8 cellular contexts compared by ENCODE assay signal in genomic region chr12:48903982-48904411, GRCh38. TPM values are rescaled to one million over a fixed set of nuclear protein-coding genes. Genes with fewer than 3 reads are reported as not detected.
A peak's percentile ranks its signal among the peaks of the same experiment; 100 is the strongest.
DNase-seq lines count a peak whose midpoint lies in the region; ATAC-seq and TF ChIP-seq lines count a peak whose summit lies in the region.

No MANE protein-coding gene starts in this region.

- ATAC-seq in HG03039 (IDR thresholded peaks at IDR 0.05; ENCODE audit: unreplicated experiment) = peak; percentile 65
- peak; percentile 90 to 92 for ATAC-seq in lower lobe of right lung
- ATAC-seq in HG02852 (IDR thresholded peaks at IDR 0.05; ENCODE audit: unreplicated experiment) = no peak

- intact Hi-C loops in lower lobe of right lung (cut with DNase I) = no loop called here

- TF ChIP-seq CTCF in GM12864 (IDR thresholded peaks at IDR 0.05; ENCODE audit: low read depth, low read length, missing control alignments) (peak; percentile 68), lower lobe of right lung (IDR thresholded peaks at IDR 0.05) (peak; percentile 64)

- DNase-seq in GM12864 (ENCODE audit: low read depth) (peak; percentile 42), NCI-H2227 treated with DMSO at 0.1 percent for 48 hours (lab: John Stamatoyannopoulos, UW) (peak; percentile 3), dermis microvascular lymphatic vessel endothelial cell (ENCODE audit: low read depth in 2 of 2) (peak; percentile 71 to 85), lower lobe of right lung (peak; percentile 76)
- peak; percentile 81 to 88 for DNase-seq in activated CD4-positive, alpha-beta T cell treated with anti-CD3 and anti-CD28 coated beads, Interleukin-2, amount 50 U/mL, for 4 hours
- DNase-seq in stimulated activated CD4-positive, alpha-beta T cell treated with anti-CD3 and anti-CD28 coated beads, TNF-alpha, amount 100 ng/mL, for 1 hour (ENCODE audit: low read depth in 3 of 3, low spot score in 1 of 3) = peak; percentile 57 to 72 (median 62)

- peak overlapping the region; percentile 11 for H3K27ac ChIP-seq in lower lobe of right lung

- no peaks in the 10 kb centered on the region for H3K9me3 ChIP-seq in lower lobe of right lung

- H3K4me3 ChIP-seq in GM12864 (ENCODE audit: low read depth, low read length) (peak overlapping the region; percentile 15; the same call in 1 of the 2 replicates), lower lobe of right lung (peak overlapping the region; percentile 54)

- no peaks in the 10 kb centered on the region for H3K36me3 ChIP-seq in lower lobe of right lung

- H3K4me1 ChIP-seq in lower lobe of right lung = peaks cover 13% of the 10 kb centered on the region

- H3K27me3 ChIP-seq in lower lobe of right lung (ENCODE audit: low read depth) = no peaks in the 10 kb centered on the region

RNA-seq across cellular contexts. Expression of gene FKBP11, which starts 21.3 kb away (rescaled TPM):
- 9.9 and 12.3 TPM in 2 replicates for total RNA-seq in dermis microvascular lymphatic vessel endothelial cell
- 24.9 TPM for total RNA-seq in lower lobe of right lung

RNA-seq across cellular contexts. Expression of gene RND1, which starts 38.3 kb away (rescaled TPM):
- total RNA-seq in dermis microvascular lymphatic vessel endothelial cell (3.2 and 6.1 TPM in 2 replicates), lower lobe of right lung (5.9 TPM)

RNA-seq across cellular contexts. Expression of gene DDX23, which starts 52.0 kb away (rescaled TPM):
- total RNA-seq in dermis microvascular lymphatic vessel endothelial cell (60.0 and 67.6 TPM in 2 replicates), lower lobe of right lung (76.8 TPM)

RNA-seq across cellular contexts. Expression of gene ARF3, which starts 53.3 kb away (rescaled TPM):
- total RNA-seq in dermis microvascular lymphatic vessel endothelial cell = 40.7 and 50.4 TPM in 2 replicates
- 155 TPM for total RNA-seq in lower lobe of right lung

Comparison
In these comparisons a context has a peak if more than half of its experiments do, and no peak if none do; other contexts are left out.
1. DNase-seq: peak in every context shown above with its lines; median percentile 84 in activated CD4-positive, alpha-beta T cell treated with anti-CD3 and anti-CD28 coated beads, Interleukin-2, amount 50 U/mL, for 4 hours; 78 in dermis microvascular lymphatic vessel endothelial cell; 76 in lower lobe of right lung; 62 in stimulated activated CD4-positive, alpha-beta T cell treated with anti-CD3 and anti-CD28 coated beads, TNF-alpha, amount 100 ng/mL, for 1 hour; 42 in GM12864; 3 in NCI-H2227 treated with DMSO at 0.1 percent for 48 hours.